ENCODE assay signal across 9 cellular contexts in genomic region chr11:112016765-112017356, GRCh38. TPM values are rescaled to one million over a fixed set of nuclear protein-coding genes. Genes with fewer than 3 reads are reported as not detected.
DNase-seq lines count a peak whose midpoint lies in the region; ATAC-seq and TF ChIP-seq lines count a peak whose summit lies in the region.
"Had no signal": no experiment of that assay in that cellular context is flagged by ENCODE, and none has a peak within 500 bp of the region (broad histone marks: within the 10 kb centered on the region; RNA-seq: fewer than 3 reads in every experiment).

No MANE protein-coding gene starts in this region.

- H4K20me1 ChIP-seq in Karpas-422 (ENCODE audit: insufficient read depth, low read depth, low read length): no peaks in the 10 kb centered on the region

- peaks cover 21% of the 10 kb centered on the region for H3K36me3 Mint-ChIP-seq in osteocyte (ENCODE audit: unreplicated experiment)

- H3K4me1 ChIP-seq in Karpas-422 (ENCODE audit: low read length): peaks cover 14% of the 10 kb centered on the region

- H3K9me3 Mint-ChIP-seq in osteocyte (ENCODE audit: unreplicated experiment): no peaks in the 10 kb centered on the region
- H3K9me3 Mint-ChIP-seq: T-helper 1 cell treated with Interleukin-12 subunit alpha and Interleukin-12 subunit beta and Interleukin-4 antibody, amounts not matched to agents 30 μg/mL and 1 μg/mL, for 36 hours had no signal

- H3K4me3 ChIP-seq in Karpas-422 (ENCODE audit: low read length): peak overlapping the region; percentile 30; the same call in 1 of the 2 replicates

- H3K36me3 ChIP-seq in Karpas-422 (ENCODE audit: insufficient read depth, low read length): no peaks in the 10 kb centered on the region

- H3K79me2 ChIP-seq in Karpas-422 (ENCODE audit: low read length): no peaks in the 10 kb centered on the region

- H3K4me1 Mint-ChIP-seq in osteocyte (ENCODE audit: unreplicated experiment): no peaks in the 10 kb centered on the region

- intact Hi-C loops in left cardiac atrium (cut with DNase I): no loop called here

- peak; percentile 55 for DNase-seq in EH (ENCODE audit: low read depth)
- DNase-seq in Karpas-422: no peak
- no peak for DNase-seq in left cardiac atrium
- DNase-seq in NCI-H1436 (lab: John Stamatoyannopoulos, UW): no peak
- no peak for DNase-seq in NCI-H1417 treated with DMSO at 0.1 percent for 48 hours (lab: John Stamatoyannopoulos, UW)
- no peak for DNase-seq in amygdala (lab: John Stamatoyannopoulos, UW)
- no peak for DNase-seq in osteocyte (ENCODE audit: extremely low spot score, unreplicated experiment)

- TF ChIP-seq CTCF in osteocyte (IDR thresholded peaks at IDR 0.05): no peak

- H3K27me3 ChIP-seq in Karpas-422 (ENCODE audit: low read length): no peaks in the 10 kb centered on the region

- peak overlapping the region; percentile 28; the same call in 1 of the 2 replicates for H2AFZ ChIP-seq in Karpas-422 (ENCODE audit: low read length)

- no peaks in the 10 kb centered on the region for H3K27me3 Mint-ChIP-seq in osteocyte (ENCODE audit: unreplicated experiment)

- H3K9me3 ChIP-seq in Karpas-422 (ENCODE audit: low read length): no peaks in the 10 kb centered on the region

- no peaks in the 10 kb centered on the region for H3K9me2 ChIP-seq in Karpas-422 (replicated peaks; ENCODE audit: insufficient read depth, low read length)

- no peak overlapping the region for H3K4me3 Mint-ChIP-seq in osteocyte (ENCODE audit: unreplicated experiment)
- H3K4me3 Mint-ChIP-seq: T-helper 1 cell treated with Interleukin-12 subunit alpha and Interleukin-12 subunit beta and Interleukin-4 antibody, amounts not matched to agents 30 μg/mL and 1 μg/mL, for 36 hours had no signal

- H3K27ac ChIP-seq in Karpas-422 (ENCODE audit: low read length): no peak overlapping the region; the same call in 1 of the 2 replicates

- no peak overlapping the region for H3K27ac Mint-ChIP-seq in osteocyte (ENCODE audit: unreplicated experiment)
- H3K27ac Mint-ChIP-seq: T-helper 1 cell treated with Interleukin-12 subunit alpha and Interleukin-12 subunit beta and Interleukin-4 antibody, amounts not matched to agents 30 μg/mL and 1 μg/mL, for 36 hours had no signal

- H3K4me2 ChIP-seq in Karpas-422 (ENCODE audit: low read depth, low read length, poor library complexity, severe bottlenecking): peak overlapping the region; percentile 44

- peak overlapping the region; percentile 37; the same call in 1 of the 2 replicates for H3K9ac ChIP-seq in Karpas-422 (ENCODE audit: low read length)

- ATAC-seq in GM21737 (IDR thresholded peaks at IDR 0.05; ENCODE audit: unreplicated experiment): peak; percentile 42
- ATAC-seq in left cardiac atrium: peak; percentile 5 to 54

RNA-seq across cellular contexts. Expression of gene DLAT, which starts 8.3 kb away (rescaled TPM):
- total RNA-seq in Karpas-422 (2014; rRNA removed; shearing (Covaris generic); ENCODE audit: low replicate concordance): 26.1 and 39.8 TPM in 2 replicates
- 100 to 1,000 TPM in 1 of 2 donors, 10 to 100 TPM in 1; 98.7 to 130 TPM for total RNA-seq in left cardiac atrium
- 26.3 and 26.4 TPM in 2 replicates for total RNA-seq in osteocyte

RNA-seq across cellular contexts. Expression of gene PIH1D2, which starts 57.0 kb away (rescaled TPM):
- 1.3 and 1.4 TPM in 2 replicates for total RNA-seq in Karpas-422 (2014; rRNA removed; shearing (Covaris generic); ENCODE audit: low replicate concordance)
- total RNA-seq in left cardiac atrium: 1 to 10 TPM in 1 of 2 donors, under 1 TPM in 1; 0.76 to 1.3 TPM
- 2.0 and 2.3 TPM in 2 replicates for total RNA-seq in osteocyte

RNA-seq across cellular contexts. Expression of gene NKAPD1, which starts 57.2 kb away (rescaled TPM):
- total RNA-seq in Karpas-422 (2014; rRNA removed; shearing (Covaris generic); ENCODE audit: low replicate concordance): 11.5 and 11.7 TPM in 2 replicates
- 10 to 100 TPM in 1 of 2 donors, 1 to 10 TPM in 1; 6.7 to 10.4 TPM for total RNA-seq in left cardiac atrium
- total RNA-seq in osteocyte: 23.1 and 24.6 TPM in 2 replicates
